In genomic region chr12:28318273-28318672, GRCh38 we compare ENCODE assay signal across 23 cellular contexts.
"Had no signal": no experiment of that assay in that cellular context is flagged by ENCODE, and none has a peak within 500 bp of the region (broad histone marks: within the 10 kb centered on the region; RNA-seq: fewer than 3 reads in every experiment).

No MANE protein-coding gene starts in this region.

- ATAC-seq: Panc1, PC-3, T-cell had no signal

- H3K9ac ChIP-seq: SK-N-SH had no signal

- H3K4me2 ChIP-seq: SK-N-SH had no signal

- H3K27ac ChIP-seq: RWPE1 had no signal

- DNase-seq: KBM-7, MV-4-11, NCI-H1092, NCI-H1105 treated with DMSO at 0.1 percent for 48 hours, NCI-H1417 treated with DMSO at 0.1 percent for 48 hours, NCI-H146, NCI-H1694 treated with DMSO at 0.1 percent for 48 hours, NCI-H1930, NCI-H2081, NCI-H2107, NCI-H2227 treated with DMSO at 0.1 percent for 48 hours, NCI-H446, NCI-H510A, NCI-H524 treated with DMSO at 0.1 percent for 48 hours, NCI-H69, NCI-H774, PC-3, SHP77, SK-N-SH, SW 1271, T-cell had no signal
